In genomic region chr7:130902755-130903357, GRCh38 we compare ENCODE assay signal across 1 cellular context.
TF ChIP-seq lines count a peak whose summit lies in the region.

No MANE protein-coding gene starts in this region.

TF ChIP-seq in SK-N-SH, 30 proteins besides CTCF, POLR2A, EP300 and RAD21 (continued from another document):
- TF ChIP-seq MAX (IDR thresholded peaks at IDR 0.05; ENCODE audit: low read depth) (no peak), ELF1 (IDR thresholded peaks at IDR 0.05) (no peak), IRF3 (IDR thresholded peaks at IDR 0.05; ENCODE audit: low read depth, low read length) (no peak), RCOR1 (IDR thresholded peaks at IDR 0.05; ENCODE audit: low read length) (no peak), TAF1 (IDR thresholded peaks at IDR 0.05; ENCODE audit: borderline replicate concordance, low read depth, low read length) (no peak), CHD2 (IDR thresholded peaks at IDR 0.05; ENCODE audit: low read length, partially characterized antibody) (no peak), ZBTB33 (IDR thresholded peaks at IDR 0.05; ENCODE audit: borderline replicate concordance, low read depth) (no peak), REST (IDR thresholded peaks at IDR 0.05; ENCODE audit: low read depth, low read length) (no peak), MXI1 (IDR thresholded peaks at IDR 0.05; ENCODE audit: low read depth, low read length) (no peak)
